In genomic region chr9:120578614-120579013, GRCh38 we compare ENCODE assay signal across 8 cellular contexts. TPM values are rescaled to one million over a fixed set of nuclear protein-coding genes. Genes with fewer than 3 reads are reported as not detected.
A peak's percentile ranks its signal among the peaks of the same experiment; 100 is the strongest.
DNase-seq lines count a peak whose midpoint lies in the region; ATAC-seq and TF ChIP-seq lines count a peak whose summit lies in the region.

No MANE protein-coding gene starts in this region.

- peak overlapping the region; percentile 94 for H3K4me3 Mint-ChIP-seq in stimulated activated naive CD8-positive, alpha-beta T cell treated with anti-CD3 and anti-CD28 coated beads, Interleukin-15, Interleukin-2, amounts not matched to agents 100 ng/mL and 50 ng/mL, for 24 hours
- peak overlapping the region; percentile 91 to 96 (median 92) for H3K4me3 Mint-ChIP-seq in T-cell

- no peaks in the 10 kb centered on the region for H3K27me3 Mint-ChIP-seq in stimulated activated naive CD8-positive, alpha-beta T cell treated with anti-CD3 and anti-CD28 coated beads, Interleukin-15, Interleukin-2, amounts not matched to agents 100 ng/mL and 50 ng/mL, for 24 hours
- no peaks in the 10 kb centered on the region for H3K27me3 Mint-ChIP-seq in T-cell

- WGBS in lower leg skin, 2 donors, result 94 to 96% methylated on average over 8 of the region's 8 CpGs

- peak overlapping the region; percentile 87 for H3K27ac Mint-ChIP-seq in stimulated activated naive CD8-positive, alpha-beta T cell treated with anti-CD3 and anti-CD28 coated beads, Interleukin-15, Interleukin-2, amounts not matched to agents 100 ng/mL and 50 ng/mL, for 24 hours
- peak overlapping the region in 1 of 2 donors; percentile 91 for H3K27ac Mint-ChIP-seq in T-cell

- H3K4me3 ChIP-seq in iPS-11a (ENCODE audit: low read depth, low read length), result peak overlapping the region; percentile 89
- no peak overlapping the region for H3K4me3 ChIP-seq in lower leg skin (ENCODE audit: low read depth, poor library complexity, severe bottlenecking)

- CTCF ChIA-PET in T-cell (lab: Charles Lee), result interaction anchor here in 1 of 2 donors (0.6 kb wide), 1 partner anchor 1515 kb away, joined by 3 read pairs; no protein-coding TSS in a partner anchor

- DNase-seq in stimulated activated naive CD8-positive, alpha-beta T cell treated with anti-CD3 and anti-CD28 coated beads, Interleukin-15, Interleukin-2, amounts not matched to agents 100 U/mL and 50 U/mL, for 24 hours, result no peak
- DNase-seq in T-cell, result no peak
- no peak for DNase-seq in NCI-H82 (lab: John Stamatoyannopoulos, UW)
- no peak for DNase-seq in lower leg skin (ENCODE audit: low spot score in 2 of 2)
- DNase-seq in ACHN, result no peak

- no peak for ATAC-seq in stimulated activated naive CD8-positive, alpha-beta T cell treated with anti-CD3 and anti-CD28 coated beads, Interleukin-15, Interleukin-2, amounts not matched to agents 100 U/mL and 50 U/mL, for 24 hours
- ATAC-seq in T-cell (replicated peaks in 1 of 4) (no peak), GM18868 (IDR thresholded peaks at IDR 0.05; ENCODE audit: unreplicated experiment) (no peak)

- intact Hi-C loops in lower leg skin (cut with DNase I; ENCODE audit: low total_unique reads), result no loop called here

- no peak for TF ChIP-seq POLR2A in lower leg skin (IDR thresholded peaks at IDR 0.05)

- peaks cover 49% of the 10 kb centered on the region for H3K4me1 Mint-ChIP-seq in stimulated activated naive CD8-positive, alpha-beta T cell treated with anti-CD3 and anti-CD28 coated beads, Interleukin-15, Interleukin-2, amounts not matched to agents 100 ng/mL and 50 ng/mL, for 24 hours (ENCODE audit: low read depth)
- peaks cover 53 to 66% (median 61%) of the 10 kb centered on the region in 3 donors for H3K4me1 Mint-ChIP-seq in T-cell

- in situ Hi-C loops in ACHN (cut with HindIII; ENCODE audit: low pct_ligation_motif_present, low pct_unique_long_range_greater_than_20kb, low sequenced_read_pairs), result no loop called here

- peaks cover 15% of the 10 kb centered on the region for H3K36me3 Mint-ChIP-seq in stimulated activated naive CD8-positive, alpha-beta T cell treated with anti-CD3 and anti-CD28 coated beads, Interleukin-15, Interleukin-2, amounts not matched to agents 100 ng/mL and 50 ng/mL, for 24 hours (ENCODE audit: low read depth)
- H3K36me3 Mint-ChIP-seq in T-cell, result peaks cover 9% of the 10 kb centered on the region

- POLR2A ChIA-PET in T-cell (lab: Charles Lee), result no interaction called here

- H3K9me3 Mint-ChIP-seq in stimulated activated naive CD8-positive, alpha-beta T cell treated with anti-CD3 and anti-CD28 coated beads, Interleukin-15, Interleukin-2, amounts not matched to agents 100 ng/mL and 50 ng/mL, for 24 hours, result no peaks in the 10 kb centered on the region
- no peaks in the 10 kb centered on the region for H3K9me3 Mint-ChIP-seq in T-cell

- TF ChIP-seq CTCF in lower leg skin (IDR thresholded peaks at IDR 0.05), result no peak

RNA-seq across cellular contexts. Expression of gene CDK5RAP2, which starts 1.4 kb away (rescaled TPM):
- 10 to 100 TPM; 66.3 to 79.8 (median 73.9) TPM for total RNA-seq in T-cell
- total RNA-seq in lower leg skin, result 10 to 100 TPM; 53.5 to 74.2 (median 55.7) TPM
